Comparison of ENCODE assay signal across 9 cellular contexts in genomic region chr11:77422690-77423089, GRCh38.
"Had no signal": no experiment of that assay in that cellular context is flagged by ENCODE, and none has a peak within 500 bp of the region (broad histone marks: within the 10 kb centered on the region; RNA-seq: fewer than 3 reads in every experiment).

No MANE protein-coding gene starts in this region.

- ATAC-seq: HCT116, K562 had no signal

- H3K9me3 Mint-ChIP-seq: HFFc6 had no signal

- DNase-seq: GOT3, H7, HFFc6, IMR-90, KG1 had no signal

- H3K27ac ChIP-seq: HL-60 had no signal

- H3K36me3 ChIP-seq: HAP-1 had no signal

- H3K4me3 ChIP-seq: HAP-1, K562 had no signal

- H3K9me3 ChIP-seq: HAP-1 had no signal

- H3K27ac Mint-ChIP-seq: HFFc6 had no signal

- H3K4me3 Mint-ChIP-seq: HFFc6 had no signal

- FAIRE-seq: K562 had no signal
